In the genomic region with DNA sequence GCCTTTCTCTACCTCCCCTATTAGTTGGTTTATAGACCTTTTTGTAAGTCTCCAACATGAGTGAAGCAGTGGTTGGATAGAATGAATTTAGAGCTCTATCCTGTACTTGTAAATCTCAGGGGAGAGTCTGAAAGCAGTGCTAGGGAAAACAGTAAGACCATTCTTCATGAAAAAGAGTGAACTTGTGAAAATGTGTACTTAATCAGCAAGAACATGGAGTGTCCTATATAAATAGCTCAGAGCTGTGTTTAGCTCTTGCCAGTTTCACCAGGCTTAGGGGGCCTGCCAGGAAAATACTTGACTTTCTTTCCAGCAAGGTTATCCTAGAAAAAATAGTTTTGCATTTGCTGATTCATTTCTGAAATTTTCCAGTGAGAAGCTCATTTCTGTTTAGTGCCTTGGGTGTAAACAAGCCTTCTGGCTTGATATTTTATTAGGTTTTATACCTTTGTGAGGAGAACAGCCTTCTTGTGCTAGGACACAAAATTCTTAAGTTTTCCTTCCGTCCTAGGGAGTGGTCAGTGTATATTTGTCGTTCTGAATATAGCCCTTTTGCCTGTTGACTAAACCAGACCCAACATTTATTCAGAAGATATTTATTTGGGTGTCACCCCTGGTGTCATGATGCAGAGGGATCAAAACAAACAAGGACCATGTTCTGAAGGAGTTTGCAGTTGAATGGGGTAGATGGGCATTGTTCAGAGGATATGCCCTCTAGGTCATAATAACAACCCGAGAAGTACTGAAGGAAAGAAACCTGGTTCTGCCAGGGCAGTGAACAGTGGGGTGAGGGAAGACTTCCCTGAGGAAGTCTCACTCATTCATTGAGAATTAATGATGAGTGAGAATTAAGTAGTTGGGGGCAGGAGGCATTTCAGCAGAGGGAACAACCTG, we compare ENCODE assay signal across 10 cellular contexts. TPM values are rescaled to one million over a fixed set of nuclear protein-coding genes. Genes with fewer than 3 reads are reported as not detected.
A peak's percentile ranks its signal among the peaks of the same experiment; 100 is the strongest.
DNase-seq lines count a peak whose midpoint lies in the region; ATAC-seq and TF ChIP-seq lines count a peak whose summit lies in the region.
"Had no signal": no experiment of that assay in that cellular context is flagged by ENCODE, and none has a peak within 500 bp of the region (broad histone marks: within the 10 kb centered on the region; RNA-seq: fewer than 3 reads in every experiment).

No MANE protein-coding gene starts in this region.

- peaks cover 83% of the 10 kb centered on the region for H4K20me1 ChIP-seq in hepatocyte (ENCODE audit: insufficient read depth, poor library complexity, severe bottlenecking)

- ATAC-seq in HG02840 (IDR thresholded peaks at IDR 0.05; ENCODE audit: low FRiP score, unreplicated experiment) = no peak
- ATAC-seq in HG02884 (IDR thresholded peaks at IDR 0.05; ENCODE audit: unreplicated experiment) = no peak

- H3K4me3 ChIP-seq in hepatocyte (no peak overlapping the region), skeletal muscle cell (ENCODE audit: low read depth, low read length) (no peak overlapping the region)

- H2AFZ ChIP-seq in hepatocyte = no peak overlapping the region

- H3K9me2 ChIP-seq in hepatocyte (replicated peaks; ENCODE audit: insufficient read depth) = no peaks in the 10 kb centered on the region

- no peaks in the 10 kb centered on the region for H3K27me3 ChIP-seq in hepatocyte

- no peaks in the 10 kb centered on the region for H3K36me3 ChIP-seq in hepatocyte (replicated peaks; ENCODE audit: insufficient read depth, low read depth)

- no peaks in the 10 kb centered on the region for H3K9me3 ChIP-seq in hepatocyte (ENCODE audit: low read depth)

- peak; percentile 99 for DNase-seq in COLO829 (ENCODE audit: low spot score)
- no peak for DNase-seq in caudate nucleus (lab: John Stamatoyannopoulos, UW)
- DNase-seq in hepatocyte (ENCODE audit: low spot score) = peak; percentile 42
- DNase-seq in skeletal muscle cell (ENCODE audit: low read depth) = peak; percentile 17
- DNase-seq in posterior cingulate gyrus = no peak
- no peak for DNase-seq in activated T-cell treated with anti-CD3 and anti-CD28 coated beads, Interleukin-2, amount 50 U/mL, for 1 hour
- DNase-seq: NCI-H146 had no signal

- peak overlapping the region; percentile 53 for H3K4me2 ChIP-seq in hepatocyte

- H3K4me1 ChIP-seq in hepatocyte (ENCODE audit: insufficient read depth) = peaks cover 6% of the 10 kb centered on the region

- WGBS in hepatocyte (ENCODE audit: low lambda C conversion rate, missing lambda C conversion rate) = 91% methylated on average over 3 of the region's 3 CpGs

- intact Hi-C loops in posterior cingulate gyrus (cut with DNase I) = no loop called here

- peaks cover 94% of the 10 kb centered on the region for H3K79me2 ChIP-seq in hepatocyte

- H3K27ac ChIP-seq in caudate nucleus (ENCODE audit: low read depth, low read length) (peak overlapping the region; percentile 6), hepatocyte (peak overlapping the region; percentile 82)
- H3K27ac ChIP-seq: C4-2B had no signal

- no peak for TF ChIP-seq CTCF in hepatocyte (IDR thresholded peaks at IDR 0.05; ENCODE audit: poor library complexity)

RNA-seq across cellular contexts. Expression of a gene that starts 7.6 kb away (rescaled TPM):
- total RNA-seq in hepatocyte = 46.6 and 48.0 TPM in 2 replicates
- 9.7 and 10.9 TPM in 2 replicates for polyA plus RNA-seq in hepatocyte

Comparison
In these comparisons a context has a peak if more than half of its experiments do, and no peak if none do; other contexts are left out.
1. DNase-seq: peak in COLO829 (single experiment), hepatocyte (single experiment) and skeletal muscle cell (single experiment); none in caudate nucleus (0 of 61), posterior cingulate gyrus (0 of 10) and activated T-cell treated with anti-CD3 and anti-CD28 coated beads, Interleukin-2, amount 50 U/mL, for 1 hour (single experiment).